In the genomic region with DNA sequence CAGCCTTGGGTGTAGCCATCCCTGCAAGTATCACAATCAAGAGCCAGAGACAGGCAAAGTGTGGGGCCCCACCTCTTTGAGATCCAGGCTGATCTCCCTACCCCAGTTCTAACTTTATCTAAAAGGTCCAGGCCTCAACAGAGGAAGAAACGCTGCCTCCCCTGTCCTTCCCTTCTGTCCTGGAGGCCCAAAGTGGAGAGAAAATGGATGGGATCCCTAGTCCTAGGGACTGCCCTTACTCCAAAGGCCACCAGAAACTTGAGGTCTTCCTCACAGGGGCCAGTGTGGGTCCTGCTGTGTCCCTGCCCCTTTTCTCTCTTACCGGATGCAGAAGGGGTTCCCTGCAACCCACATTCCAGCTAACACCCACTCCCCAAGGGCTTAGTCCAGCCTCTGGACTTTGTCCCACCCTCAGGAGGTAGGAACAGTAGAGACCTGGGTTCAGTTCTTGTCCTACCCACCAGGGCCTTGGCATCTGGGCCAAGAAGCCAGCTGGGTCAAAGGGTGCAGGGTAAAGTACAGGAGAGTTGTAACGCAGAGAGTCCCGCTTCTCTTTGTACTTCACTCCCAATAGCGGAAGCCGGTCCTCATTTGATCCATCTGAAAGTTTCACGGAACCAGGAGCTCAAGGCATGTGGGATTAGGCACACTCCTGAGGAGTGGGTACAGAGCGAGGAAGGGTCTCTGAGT, we compare ENCODE assay signal across 8 cellular contexts. TPM values are rescaled to one million over a fixed set of nuclear protein-coding genes. Genes with fewer than 3 reads are reported as not detected.
DNase-seq lines count a peak whose midpoint lies in the region; FAIRE-seq and TF ChIP-seq lines count a peak whose summit lies in the region.

No MANE protein-coding gene starts in this region.

- H3K36me3 ChIP-seq in esophagus squamous epithelium (peaks cover 0 to 10% (median 5%) of the 10 kb centered on the region in 3 donors), prostate gland (peaks cover 0 to 3% of the 10 kb centered on the region in 2 donors)

- H3K4me1 ChIP-seq in esophagus squamous epithelium (peaks cover 46 to 79% (median 49%) of the 10 kb centered on the region in 3 donors), prostate gland (replicated peaks) (peaks cover 26% of the 10 kb centered on the region)

- H3K4me3 ChIP-seq in GM08714 (ENCODE audit: low read length) = peak overlapping the region; percentile 88
- peak overlapping the region; percentile 75 to 97 (median 96) for H3K4me3 ChIP-seq in esophagus squamous epithelium
- H3K4me3 ChIP-seq in prostate gland = peak overlapping the region; percentile 94 to 99

- H3K27me3 ChIP-seq in esophagus squamous epithelium (no peaks in the 10 kb centered on the region), prostate gland (replicated peaks; ENCODE audit: insufficient read depth) (no peaks in the 10 kb centered on the region)

- DNase-seq in RCC 7860 (ENCODE audit: low spot score) = peak; percentile 33
- no peak for DNase-seq in esophagus squamous epithelium (lab: John Stamatoyannopoulos, UW)
- no peak for DNase-seq in prostate gland (ENCODE audit: low spot score)
- no peak for DNase-seq in HuH-7.5 (ENCODE audit: low spot score)
- DNase-seq in NCI-H446 (lab: John Stamatoyannopoulos, UW) = no peak
- no peak for DNase-seq in DMS53 treated with DMSO at 0.1 percent for 48 hours (lab: John Stamatoyannopoulos, UW; ENCODE audit: unreplicated experiment)
- no peak for DNase-seq in NCI-H146 treated with DMSO at 0.1 percent for 48 hours (lab: John Stamatoyannopoulos, UW; ENCODE audit: unreplicated experiment)

- no peak for FAIRE-seq in RCC 7860 (lab: Jason Lieb, UNC)

- H3K9me3 ChIP-seq in esophagus squamous epithelium = no peaks in the 10 kb centered on the region
- no peaks in the 10 kb centered on the region for H3K9me3 ChIP-seq in prostate gland

- WGBS in esophagus squamous epithelium, 2 donors = 7 to 9% methylated on average over 3 to 7 of the region's 8 CpGs
- 28% methylated on average over 8 of the region's 8 CpGs for WGBS in prostate gland

- H3K27ac ChIP-seq in esophagus squamous epithelium (peak overlapping the region; percentile 93 to 99 (median 98)), prostate gland (peak overlapping the region; percentile 96 to 97)

- TF ChIP-seq CTCF in esophagus squamous epithelium (IDR thresholded peaks at IDR 0.05) (no peak), prostate gland (IDR thresholded peaks at IDR 0.05) (no peak)

- intact Hi-C loops in esophagus squamous epithelium (cut with DNase I) = no loop called here
- intact Hi-C loops in prostate gland (cut with DNase I) = no loop called here

- TF ChIP-seq POLR2A in esophagus squamous epithelium (IDR thresholded peaks at IDR 0.05) = no peak
- no peak for TF ChIP-seq POLR2A in prostate gland (IDR thresholded peaks at IDR 0.05)

RNA-seq across cellular contexts. Expression of gene HDGF, which starts 1.9 kb away (rescaled TPM):
- total RNA-seq in esophagus squamous epithelium = 100 to 1,000 TPM; 180 to 278 (median 236) TPM
- 100 to 1,000 TPM; 124 to 156 TPM for total RNA-seq in prostate gland

RNA-seq across cellular contexts. Expression of gene MRPL24, which starts 8.7 kb away (rescaled TPM):
- total RNA-seq in esophagus squamous epithelium = 10 to 100 TPM; 39.5 to 45.8 (median 42.3) TPM
- total RNA-seq in prostate gland = 10 to 100 TPM; 55.0 to 67.1 TPM

RNA-seq across cellular contexts. Expression of gene PRCC, which starts 17.8 kb away (rescaled TPM):
- 10 to 100 TPM; 35.6 to 42.6 (median 38.3) TPM for total RNA-seq in esophagus squamous epithelium
- total RNA-seq in prostate gland = 10 to 100 TPM; 33.0 to 61.5 TPM

RNA-seq across cellular contexts. Expression of gene ISG20L2, which starts 21.0 kb away (rescaled TPM):
- 10 to 100 TPM; 22.3 to 32.8 (median 28.4) TPM for total RNA-seq in esophagus squamous epithelium
- total RNA-seq in prostate gland = 10 to 100 TPM; 19.4 to 34.4 TPM

RNA-seq across cellular contexts. Expression of gene METTL25B, which starts 21.3 kb away (rescaled TPM):
- 10 to 100 TPM in 3 of 4 donors, 1 to 10 TPM in 1; 9.7 to 44.9 (median 17.6) TPM for total RNA-seq in esophagus squamous epithelium
- total RNA-seq in prostate gland = 10 to 100 TPM; 62.0 to 69.5 TPM
